In genomic region chr7:99626661-99627060, GRCh38 we compare ENCODE assay signal across 28 cellular contexts. TPM values are rescaled to one million over a fixed set of nuclear protein-coding genes. Genes with fewer than 3 reads are reported as not detected.
A peak's percentile ranks its signal among the peaks of the same experiment; 100 is the strongest.
DNase-seq lines count a peak whose midpoint lies in the region; ATAC-seq, FAIRE-seq and TF ChIP-seq lines count a peak whose summit lies in the region.
"Had no signal": no experiment of that assay in that cellular context is flagged by ENCODE, and none has a peak within 500 bp of the region (broad histone marks: within the 10 kb centered on the region; RNA-seq: fewer than 3 reads in every experiment).

No MANE protein-coding gene starts in this region.

- peak; percentile 60 for FAIRE-seq in K562 (lab: Jason Lieb, UNC)
- peak; percentile 35 for FAIRE-seq in urothelium cell line (lab: Jason Lieb, UNC)
- FAIRE-seq: endothelial cell of umbilical vein, H1 had no signal

- H3K9me1 ChIP-seq in K562 (ENCODE audit: control insufficient read depth, insufficient read depth, low read length), result no peaks in the 10 kb centered on the region

- no peaks in the 10 kb centered on the region for H3K27me3 Mint-ChIP-seq in stimulated activated naive CD8-positive, alpha-beta T cell treated with anti-CD3 and anti-CD28 coated beads, Interleukin-15, Interleukin-2, amounts not matched to agents 100 ng/mL and 50 ng/mL, for 24 hours
- no peaks in the 10 kb centered on the region for H3K27me3 Mint-ChIP-seq in T-helper 17 cell
- H3K27me3 Mint-ChIP-seq: memory B cell; stimulated activated naive B cell treated with anti-CD40 and anti-IgM and Interleukin-4, amounts not matched to agents 10 μg/mL and 1 μg/mL and 100 μg/mL, for 72 hours had no signal

- H4K20me1 ChIP-seq in K562 (replicated peaks; ENCODE audit: control insufficient read depth, insufficient read depth, low read length) (peaks cover 6% of the 10 kb centered on the region; the same call in 1 of the 2 replicates), PC-3 (ENCODE audit: low read length) (0 out of 2 replicates have a peak, but pooled peaks cover 5% of the 10 kb centered on the region)

- TF ChIP-seq CTCF in K562 (IDR thresholded peaks at IDR 0.05 in 2 of 3, conservative IDR thresholded peaks at IDR 0.05 in 1 of 3; ENCODE audit: insufficient read depth in 2 of 3, low read depth in 1 of 3, low read length in 3 of 3), result no peak
- TF ChIP-seq CTCF in psoas muscle (IDR thresholded peaks at IDR 0.05), result no peak
- no peak for TF ChIP-seq CTCF in PC-3 (conservative IDR thresholded peaks at IDR 0.05; ENCODE audit: low read depth, low read length)

- TF ChIP-seq EP300 in K562 (IDR thresholded peaks at IDR 0.05; ENCODE audit: low read length), result no peak

- H3K27me3 ChIP-seq in K562 (ENCODE audit: control insufficient read depth in 2 of 2, insufficient read depth in 2 of 2, low read length in 2 of 2) (no peaks in the 10 kb centered on the region), psoas muscle (ENCODE audit: insufficient read depth in 3 of 3, low read length in 2 of 3) (no peaks in the 10 kb centered on the region), PC-3 (ENCODE audit: low read length) (no peaks in the 10 kb centered on the region)
- H3K27me3 ChIP-seq: sigmoid colon, vagina had no signal

- H3K9ac ChIP-seq in K562 (ENCODE audit: insufficient read depth in 1 of 2, low read depth in 2 of 2, low read length in 2 of 2) (no peak overlapping the region), PC-3 (ENCODE audit: low read length) (no peak overlapping the region)

- intact Hi-C loops in K562 (cut with micrococcal nuclease) (no loop called here), psoas muscle (cut with DNase I) (no loop called here), PC-3 (cut with micrococcal nuclease) (no loop called here)

- POLR2A ChIA-PET in K562 (lab: Yijun Ruan, JAX), result interaction anchor here (0.5 to 0.7 kb wide), 3 partner anchors 11 to 267 kb away, joined by 3 to 4 read pairs (median 3); no protein-coding TSS in a partner anchor
- POLR2A ChIA-PET in PC-3 (lab: Charles Lee; ENCODE audit: unreplicated experiment), result no interaction called here

- H3K36me3 Mint-ChIP-seq in stimulated activated naive CD8-positive, alpha-beta T cell treated with anti-CD3 and anti-CD28 coated beads, Interleukin-15, Interleukin-2, amounts not matched to agents 100 ng/mL and 50 ng/mL, for 24 hours (ENCODE audit: low read depth), result peaks cover 92% of the 10 kb centered on the region
- H3K36me3 Mint-ChIP-seq in T-helper 17 cell (ENCODE audit: low read depth), result peaks cover 15% of the 10 kb centered on the region

- H3K36me3 ChIP-seq in K562 (ENCODE audit: control insufficient read depth, insufficient read depth, low read length) (peaks cover 97% of the 10 kb centered on the region), psoas muscle (ENCODE audit: insufficient read depth in 1 of 2, low read depth in 1 of 2) (peaks cover 12 to 100% of the 10 kb centered on the region in 2 donors), PC-3 (ENCODE audit: low read depth, low read length) (peaks cover 47% of the 10 kb centered on the region)

- no peak for TF ChIP-seq POLR2A in K562 (conservative IDR thresholded peaks at IDR 0.05)

- no TSS peak for BruUV-seq in K562 (replicated peaks; lab: Mats Ljungman, UMichigan)
- BruUV-seq in PC-3 (replicated peaks; lab: Mats Ljungman, UMichigan), result no TSS peak

- peaks cover 0 to 8% of the 10 kb centered on the region in 2 experiments; a peak in 3 of 5 replicates for H3K4me1 ChIP-seq in K562 (replicated peaks in 1 of 2; ENCODE audit: control insufficient read depth in 2 of 2, insufficient read depth in 2 of 2, low read length in 2 of 2)
- peaks cover 6% of the 10 kb centered on the region for H3K4me1 ChIP-seq in psoas muscle
- no peaks in the 10 kb centered on the region for H3K4me1 ChIP-seq in PC-3 (ENCODE audit: insufficient read depth, low read length)
- H3K4me1 ChIP-seq: sigmoid colon had no signal

- WGBS in K562 (ENCODE audit: insufficient coverage, low coverage, missing lambda C conversion rate), result 27% methylated on average over 1 of the region's 1 CpG
- WGBS in psoas muscle, 3 donors, result 81 to 83% (median 81%) methylated on average over 1 of the region's 1 CpG

- H3F3A ChIP-seq in PC-3 (ENCODE audit: low read length, unreplicated experiment), result no peaks in the 10 kb centered on the region

- H3K9me2 ChIP-seq in PC-3 (replicated peaks; ENCODE audit: low read length), result no peaks in the 10 kb centered on the region

- H3K4me3 Mint-ChIP-seq in stimulated activated naive CD8-positive, alpha-beta T cell treated with anti-CD3 and anti-CD28 coated beads, Interleukin-15, Interleukin-2, amounts not matched to agents 100 ng/mL and 50 ng/mL, for 24 hours, result peak overlapping the region; percentile 96
- peak overlapping the region; percentile 66 for H3K4me3 Mint-ChIP-seq in T-helper 17 cell
- H3K4me3 Mint-ChIP-seq: memory B cell; stimulated activated naive B cell treated with anti-CD40 and anti-IgM and Interleukin-4, amounts not matched to agents 10 μg/mL and 1 μg/mL and 100 μg/mL, for 72 hours had no signal

- no peak for DNase-seq in stimulated activated naive CD8-positive, alpha-beta T cell treated with anti-CD3 and anti-CD28 coated beads, Interleukin-15, Interleukin-2, amounts not matched to agents 100 U/mL and 50 U/mL, for 24 hours
- no peak for DNase-seq in T-helper 17 cell
- no peak for DNase-seq in K562 (ENCODE audit: extremely low read depth in 1 of 4, low spot score in 3 of 4)
- no peak for DNase-seq in urothelium cell line (ENCODE audit: low spot score)
- no peak for DNase-seq in psoas muscle
- DNase-seq in PC-3, result no peak
- DNase-seq: activated CD4-positive, alpha-beta T cell treated with anti-CD3 and anti-CD28 coated beads, Interleukin-2, amount 50 U/mL, for 1 hour; cerebellar nuclear complex; hypothalamus; NCI-H1417; NCI-H2081; NCI-H2227 treated with DMSO at 0.1 percent for 48 hours; NCI-H526 treated with DMSO at 0.1 percent for 48 hours; posterior cingulate gyrus; SHP77; sigmoid colon; stimulated activated CD4-positive, alpha-beta T cell treated with anti-CD3 and anti-CD28 coated beads, Interleukin-4, amount 100 ng/mL, for 4 hours; stimulated activated naive B cell treated with anti-CD40 and anti-IgM and Interleukin-4, amounts not matched to agents 10 μg/mL and 1 μg/mL and 100 μg/mL, for 72 hours; T-helper 9 cell had no signal

- H3K4me3 ChIP-seq in K562, result no peak overlapping the region
- H3K4me3 ChIP-seq in psoas muscle, result no peak overlapping the region
- no peak overlapping the region for H3K4me3 ChIP-seq in PC-3 (ENCODE audit: low read length)
- H3K4me3 ChIP-seq: sigmoid colon, vagina had no signal

- H2AFZ ChIP-seq in K562 (ENCODE audit: low read depth, low read length) (no peak overlapping the region), PC-3 (ENCODE audit: low read length) (no peak overlapping the region)

- no peaks in the 10 kb centered on the region for H3K9me3 Mint-ChIP-seq in stimulated activated naive CD8-positive, alpha-beta T cell treated with anti-CD3 and anti-CD28 coated beads, Interleukin-15, Interleukin-2, amounts not matched to agents 100 ng/mL and 50 ng/mL, for 24 hours
- H3K9me3 Mint-ChIP-seq: memory B cell; stimulated activated naive B cell treated with anti-CD40 and anti-IgM and Interleukin-4, amounts not matched to agents 10 μg/mL and 1 μg/mL and 100 μg/mL, for 72 hours had no signal

- no peak for TF ChIP-seq RAD21 in K562 (CRISPR knock-in tag; conservative IDR thresholded peaks at IDR 0.05 in 1 of 2, IDR thresholded peaks at IDR 0.05 in 1 of 2)

- no peak overlapping the region for H3K4me2 ChIP-seq in K562 (ENCODE audit: insufficient read depth, low read length)
- no peak overlapping the region for H3K4me2 ChIP-seq in PC-3 (ENCODE audit: low read length)

- peaks cover 83% of the 10 kb centered on the region for H3K4me1 Mint-ChIP-seq in stimulated activated naive CD8-positive, alpha-beta T cell treated with anti-CD3 and anti-CD28 coated beads, Interleukin-15, Interleukin-2, amounts not matched to agents 100 ng/mL and 50 ng/mL, for 24 hours (ENCODE audit: low read depth)
- peaks cover 38% of the 10 kb centered on the region for H3K4me1 Mint-ChIP-seq in T-helper 17 cell

- H3K27ac Mint-ChIP-seq in stimulated activated naive CD8-positive, alpha-beta T cell treated with anti-CD3 and anti-CD28 coated beads, Interleukin-15, Interleukin-2, amounts not matched to agents 100 ng/mL and 50 ng/mL, for 24 hours, result peak overlapping the region; percentile 100
- peak overlapping the region; percentile 96 for H3K27ac Mint-ChIP-seq in T-helper 17 cell
- H3K27ac Mint-ChIP-seq: memory B cell had no signal

- CTCF ChIA-PET in K562 (lab: Yijun Ruan, JAX; ENCODE audit: low intra/inter-chr PET ratio), result no interaction called here
- CTCF ChIA-PET in PC-3 (lab: Charles Lee), result no interaction called here

- in situ Hi-C loops in K562 (cut with MboI), result no loop called here

- H3K27ac ChIP-seq in K562 (ENCODE audit: extremely low read depth, low read depth, low read length) (no peak overlapping the region), psoas muscle (no peak overlapping the region), PC-3 (ENCODE audit: low read length) (no peak overlapping the region)
- H3K27ac ChIP-seq: C4-2B, sigmoid colon, vagina, VCaP had no signal

- H3K79me2 ChIP-seq in K562 (ENCODE audit: control insufficient read depth, insufficient read depth, low read length) (no peaks in the 10 kb centered on the region), PC-3 (ENCODE audit: low read length) (no peaks in the 10 kb centered on the region)

- H3K9me3 ChIP-seq in T-helper 17 cell (ENCODE audit: control insufficient read depth, low read length, poor library complexity, severe bottlenecking) (no peaks in the 10 kb centered on the region), K562 (replicated peaks; ENCODE audit: control insufficient read depth, insufficient read depth, low read depth, low read length) (no peaks in the 10 kb centered on the region), psoas muscle (no peaks in the 10 kb centered on the region), PC-3 (ENCODE audit: low read length) (no peaks in the 10 kb centered on the region)
- H3K9me3 ChIP-seq: sigmoid colon, vagina had no signal

- ATAC-seq in stimulated activated naive CD8-positive, alpha-beta T cell treated with anti-CD3 and anti-CD28 coated beads, Interleukin-15, Interleukin-2, amounts not matched to agents 100 U/mL and 50 U/mL, for 24 hours, result no peak
- ATAC-seq in T-helper 17 cell, result no peak
- no peak for ATAC-seq in K562
- ATAC-seq in HG03039 (IDR thresholded peaks at IDR 0.05; ENCODE audit: unreplicated experiment), result no peak
- ATAC-seq in psoas muscle, result no peak
- ATAC-seq in PC-3, result no peak
- ATAC-seq: Panc1; stimulated activated naive B cell treated with anti-CD40 and anti-IgM and Interleukin-4, amounts not matched to agents 10 μg/mL and 1 μg/mL and 100 μg/mL, for 72 hours had no signal

RNA-seq across cellular contexts. Expression of gene ZSCAN25, which starts 9.9 kb away (rescaled TPM):
- total RNA-seq in T-helper 17 cell, result 10 to 100 TPM; 29.8 to 34.4 TPM
- total RNA-seq in K562 (2011; cell fraction: chromatin; rRNA removed; ENCODE audit: low replicate concordance), result 45.6 and 57.6 TPM in 2 replicates
- total RNA-seq in K562 (2011; cell fraction: nucleolus; rRNA removed), result 32.4 and 33.2 TPM in 2 replicates
- total RNA-seq in K562 (2011; cell fraction: nucleoplasm; rRNA removed), result 42.8 and 45.6 TPM in 2 replicates
- 13.7 and 16.9 TPM in 2 replicates for total RNA-seq in K562 (2014; rRNA removed)
- total RNA-seq in K562 (2014; rRNA removed; fragmentation: Illumina TruSeq; extraction: Trizol), result 11.0 and 12.8 TPM in 2 replicates
- total RNA-seq in K562 (2015; rRNA removed; fragmentation: Illumina TruSeq; extraction: Trizol), result 14.4 and 15.9 TPM in 2 replicates
- total RNA-seq in K562 (2021), result 15.7 and 18.4 TPM in 2 replicates
- 10.5 and 14.2 TPM in 2 replicates for polyA plus RNA-seq in K562 (2011; rRNA removed)
- 8.9 and 10.6 TPM in 2 replicates for polyA plus RNA-seq in K562 (2011; cell fraction: cytosol; rRNA removed)
- 16.5 and 25.1 TPM in 2 replicates for polyA plus RNA-seq in K562 (2011; cell fraction: nucleus; rRNA removed)
- polyA plus RNA-seq in K562 (2012), result 10.0 and 11.0 TPM in 2 replicates
- 11.7 and 12.0 TPM in 2 replicates for polyA plus RNA-seq in K562 (2014; fragmentation: Illumina TruSeq; extraction: Trizol)
- polyA plus RNA-seq in K562 (2014; fragmentation: Nextera tagmentation; extraction: Ambion mirVana), result 1 to 10 TPM in 1 of 2 experiments, under 1 TPM in 1; 0.94 to 1.1 TPM
- 12.2 and 18.5 TPM in 2 replicates for polyA plus RNA-seq in K562 (2014; rRNA removed)
- 19.5 and 22.0 TPM in 2 replicates for polyA minus RNA-seq in K562 (2011; rRNA and poly(A)+ RNA removed)
- 6.7 and 10.3 TPM in 2 replicates for polyA minus RNA-seq in K562 (2011; cell fraction: cytosol; rRNA and poly(A)+ RNA removed)
- polyA minus RNA-seq in K562 (2011; cell fraction: nucleus; rRNA and poly(A)+ RNA removed), result 14.4 and 16.6 TPM in 2 replicates
- total RNA-seq in psoas muscle, result 10 to 100 TPM in 1 of 4 donors, 1 to 10 TPM in 3; 6.3 to 10.5 (median 7.0) TPM
- polyA plus RNA-seq in psoas muscle, result 1 to 10 TPM; 2.6 to 5.8 (median 2.6) TPM
- total RNA-seq in PC-3 (2014; rRNA removed), result 13.9 and 18.9 TPM in 2 replicates

RNA-seq across cellular contexts. Expression of gene TMEM225B, which starts 28.6 kb away (rescaled TPM):
- total RNA-seq in T-helper 17 cell, result 1 to 10 TPM in 1 of 2 donors, under 1 TPM in 1; 0.96 to 1.4 TPM
- 0.42 and 0.51 TPM in 2 replicates for total RNA-seq in K562 (2011; cell fraction: chromatin; rRNA removed; ENCODE audit: low replicate concordance)
- 4.0 and 4.3 TPM in 2 replicates for total RNA-seq in K562 (2011; cell fraction: nucleolus; rRNA removed)
- total RNA-seq in K562 (2011; cell fraction: nucleoplasm; rRNA removed), result 1.6 and 1.8 TPM in 2 replicates
- total RNA-seq in K562 (2014; rRNA removed), result 0.61 and 0.73 TPM in 2 replicates
- total RNA-seq in K562 (2014; rRNA removed; fragmentation: Illumina TruSeq; extraction: Trizol), result 0.18 and 0.70 TPM in 2 replicates
- total RNA-seq in K562 (2015; rRNA removed; fragmentation: Illumina TruSeq; extraction: Trizol), result 0.51 and 0.79 TPM in 2 replicates
- 0.60 and 1.3 TPM in 2 replicates for total RNA-seq in K562 (2021)
- 0.56 and 0.93 TPM in 2 replicates for polyA plus RNA-seq in K562 (2011; rRNA removed)
- 0.30 and 1.1 TPM in 2 replicates for polyA plus RNA-seq in K562 (2011; cell fraction: cytosol; rRNA removed)
- 2.6 and 4.8 TPM in 2 replicates for polyA plus RNA-seq in K562 (2011; cell fraction: nucleus; rRNA removed)
- polyA plus RNA-seq in K562 (2012), result 0.64 and 0.65 TPM in 2 replicates
- polyA plus RNA-seq in K562 (2014; fragmentation: Illumina TruSeq; extraction: Trizol), result 0.32 and 0.68 TPM in 2 replicates
- under 1 TPM; 0.08 to 0.25 TPM for polyA plus RNA-seq in K562 (2014; fragmentation: Nextera tagmentation; extraction: Ambion mirVana)
- polyA plus RNA-seq in K562 (2014; rRNA removed), result 0.62 and 0.94 TPM in 2 replicates
- polyA minus RNA-seq in K562 (2011; rRNA and poly(A)+ RNA removed), result 0.36 and 0.74 TPM in 2 replicates
- not detected in 2 replicates for polyA minus RNA-seq in K562 (2011; cell fraction: cytosol; rRNA and poly(A)+ RNA removed)
- 2.2 TPM in 2 replicates for polyA minus RNA-seq in K562 (2011; cell fraction: nucleus; rRNA and poly(A)+ RNA removed)
- total RNA-seq in psoas muscle, result under 1 TPM in 2 of 4 donors, not detected in 2; 0.42 to 0.86 TPM
- polyA plus RNA-seq in psoas muscle, result under 1 TPM; 0.20 to 0.55 (median 0.34) TPM
- total RNA-seq in PC-3 (2014; rRNA removed), result not detected in 2 replicates
- total RNA-seq: endothelial cell of umbilical vein, H1 had no signal

RNA-seq across cellular contexts. Expression of gene CYP3A5, which starts 53.1 kb away (rescaled TPM):
- total RNA-seq in T-helper 17 cell (under 1 TPM in 1 of 2 donors, not detected in 1; 0.20 TPM), K562 (2014; rRNA removed) (0.73 and 1.3 TPM in 2 replicates), K562 (2014; rRNA removed; fragmentation: Illumina TruSeq; extraction: Trizol) (1.3 and 1.7 TPM in 2 replicates), K562 (2015; rRNA removed; fragmentation: Illumina TruSeq; extraction: Trizol) (1.7 and 2.8 TPM in 2 replicates), K562 (2021) (0.96 and 1.5 TPM in 2 replicates), psoas muscle (1 to 10 TPM in 2 of 4 donors, under 1 TPM in 2; 0.12 to 2.4 (median 0.71) TPM), PC-3 (2014; rRNA removed) (not detected in 2 replicates)
- total RNA-seq in K562 (2011; cell fraction: chromatin; rRNA removed; ENCODE audit: low replicate concordance), result 9.6 and 11.2 TPM in 2 replicates
- total RNA-seq in K562 (2011; cell fraction: nucleolus; rRNA removed), result 4.3 and 5.0 TPM in 2 replicates
- total RNA-seq in K562 (2011; cell fraction: nucleoplasm; rRNA removed), result 4.5 and 5.9 TPM in 2 replicates
- polyA plus RNA-seq in K562 (2011; rRNA removed) (0.98 and 1.5 TPM in 2 replicates), K562 (2014; fragmentation: Illumina TruSeq; extraction: Trizol) (1.1 and 1.2 TPM in 2 replicates), K562 (2014; fragmentation: Nextera tagmentation; extraction: Ambion mirVana) (1 to 10 TPM; 1.6 TPM), K562 (2014; rRNA removed) (1.5 and 1.6 TPM in 2 replicates), psoas muscle (under 1 TPM; 0.13 to 0.52 (median 0.32) TPM)
- 0.27 and 1.0 TPM in 2 replicates for polyA plus RNA-seq in K562 (2011; cell fraction: cytosol; rRNA removed)
- 9.0 and 11.0 TPM in 2 replicates for polyA plus RNA-seq in K562 (2011; cell fraction: nucleus; rRNA removed)
- 2.6 and 5.5 TPM in 2 replicates for polyA plus RNA-seq in K562 (2012)
- polyA minus RNA-seq in K562 (2011; rRNA and poly(A)+ RNA removed), result 1.8 and 2.9 TPM in 2 replicates
- polyA minus RNA-seq in K562 (2011; cell fraction: cytosol; rRNA and poly(A)+ RNA removed), result 0.48 TPM in 1 of 2 replicates, not detected in the other
- polyA minus RNA-seq in K562 (2011; cell fraction: nucleus; rRNA and poly(A)+ RNA removed), result 5.1 and 7.3 TPM in 2 replicates
- total RNA-seq: endothelial cell of umbilical vein, H1 had no signal
- polyA plus RNA-seq: endothelial cell of umbilical vein had no signal
